26 cellular contexts compared by ENCODE assay signal in the genomic region with DNA sequence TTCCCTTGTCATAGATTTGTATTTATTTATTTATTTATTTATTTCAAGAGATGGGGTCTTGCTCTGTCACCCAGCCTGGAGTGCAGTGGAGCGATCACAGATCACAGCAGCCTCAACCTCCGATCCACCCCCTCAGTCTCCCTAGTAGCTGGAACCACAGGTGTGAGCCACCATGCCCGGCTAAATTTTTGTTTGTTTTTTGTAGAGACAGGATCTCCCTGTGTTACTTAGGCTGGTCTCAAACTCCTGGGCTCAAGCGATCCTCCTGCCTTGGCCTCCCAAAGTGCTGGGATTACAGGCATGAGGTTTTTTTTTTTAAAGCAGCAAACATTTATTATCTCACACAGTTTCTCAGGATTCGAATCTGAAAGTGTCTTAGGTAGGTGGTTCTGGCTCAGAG. TPM values are rescaled to one million over a fixed set of nuclear protein-coding genes. Genes with fewer than 3 reads are reported as not detected.
DNase-seq lines count a peak whose midpoint lies in the region; ATAC-seq, FAIRE-seq and TF ChIP-seq lines count a peak whose summit lies in the region.
"Had no signal": no experiment of that assay in that cellular context is flagged by ENCODE, and none has a peak within 500 bp of the region (broad histone marks: within the 10 kb centered on the region; RNA-seq: fewer than 3 reads in every experiment).

No MANE protein-coding gene starts in this region.

- intact Hi-C loops in activated CD4-positive, alpha-beta T cell treated with anti-CD3 and anti-CD28 coated beads for 36 hours (cut with DNase I, micrococcal nuclease) = no loop called here
- intact Hi-C loops in activated CD4-positive, alpha-beta T cell treated with anti-CD3 and anti-CD28 coated beads, Interleukin-2, amount 10 ng/mL, durations not matched to agents 24 days and 14 days (cut with micrococcal nuclease) = no loop called here

- TF ChIP-seq CTCF in HFFc6 (IDR thresholded peaks at IDR 0.05) (no peak), RWPE2 (IDR thresholded peaks at IDR 0.05; ENCODE audit: poor library complexity, severe bottlenecking) (no peak), keratinocyte (optimal IDR thresholded peaks at IDR 0.05 in 1 of 3, IDR thresholded peaks at IDR 0.05 in 1 of 3, conservative IDR thresholded peaks at IDR 0.05 in 1 of 3; ENCODE audit: extremely low read depth in 1 of 3, insufficient read depth in 2 of 3, low read length in 3 of 3) (no peak)

- TF ChIP-seq POLR2A in GM18505 (IDR thresholded peaks at IDR 0.05; ENCODE audit: borderline replicate concordance, extremely low read depth, insufficient read depth, insufficient read length) = no peak

- H3K9me3 Mint-ChIP-seq in activated CD4-positive, alpha-beta T cell treated with anti-CD3 and anti-CD28 coated beads for 36 hours (ENCODE audit: low read depth) = no peaks in the 10 kb centered on the region
- H3K9me3 Mint-ChIP-seq in activated CD4-positive, alpha-beta T cell treated with anti-CD3 and anti-CD28 coated beads, Interleukin-2, amount 10 ng/mL, durations not matched to agents 24 days and 14 days = no peaks in the 10 kb centered on the region
- H3K9me3 Mint-ChIP-seq in HFFc6 = no peaks in the 10 kb centered on the region
- H3K9me3 Mint-ChIP-seq: activated B cell treated with CpG ODN at 0.5 μM for 24 hours; activated CD4-positive, alpha-beta memory T cell treated with anti-CD3 and anti-CD28 coated beads, Interleukin-2, amount 10 ng/mL, durations not matched to agents 7 days and 5 days; activated naive CD4-positive, alpha-beta T cell treated with anti-CD3 and anti-CD28 coated beads, Interleukin-2, amount 10 ng/mL, durations not matched to agents 7 days and 5 days; CD14-positive monocyte; central memory CD8-positive, alpha-beta T cell; natural killer cell treated with Interleukin-12 subunit alpha and Interleukin-12 subunit beta and Interleukin-15 and Interleukin-18, amount 100 ng/mL, for 72 hours had no signal

- dilution Hi-C loops in keratinocyte (cut with MboI; ENCODE audit: extremely low pct_ligation_motif_present, low sequenced_read_pairs) = no loop called here

- H3K27ac ChIP-seq in RWPE2 (ENCODE audit: poor library complexity, severe bottlenecking) = no peak overlapping the region
- H3K27ac ChIP-seq in keratinocyte (ENCODE audit: control insufficient read depth, insufficient read depth, low read length) = no peak overlapping the region
- H3K27ac ChIP-seq: SJCRH30 had no signal

- peaks cover 5% of the 10 kb centered on the region for H3K36me3 ChIP-seq in RWPE2 (ENCODE audit: low read depth)
- H3K36me3 ChIP-seq in keratinocyte (ENCODE audit: control insufficient read depth in 2 of 2, extremely low read depth in 1 of 2, insufficient read depth in 2 of 2, low read length in 2 of 2) = peaks cover 1 to 5% of the 10 kb centered on the region in 2 experiments
- H3K36me3 ChIP-seq: SJCRH30 had no signal

- no peaks in the 10 kb centered on the region for H3K36me3 Mint-ChIP-seq in activated CD4-positive, alpha-beta T cell treated with anti-CD3 and anti-CD28 coated beads for 36 hours (ENCODE audit: low read depth)
- H3K36me3 Mint-ChIP-seq in activated CD4-positive, alpha-beta T cell treated with anti-CD3 and anti-CD28 coated beads, Interleukin-2, amount 10 ng/mL, durations not matched to agents 24 days and 14 days (ENCODE audit: low read depth) = no peaks in the 10 kb centered on the region
- H3K36me3 Mint-ChIP-seq in HFFc6 (ENCODE audit: low read depth) = no peaks in the 10 kb centered on the region
- H3K36me3 Mint-ChIP-seq: CD14-positive monocyte; natural killer cell treated with Interleukin-12 subunit alpha and Interleukin-12 subunit beta and Interleukin-15 and Interleukin-18, amount 100 ng/mL, for 72 hours had no signal

- H3K9me3 ChIP-seq in RWPE2 (ENCODE audit: severe bottlenecking) (no peaks in the 10 kb centered on the region), keratinocyte (ENCODE audit: control insufficient read depth, low read depth, low read length) (no peaks in the 10 kb centered on the region)
- H3K9me3 ChIP-seq: SJCRH30 had no signal

- H3K27ac Mint-ChIP-seq in activated CD4-positive, alpha-beta T cell treated with anti-CD3 and anti-CD28 coated beads for 36 hours = no peak overlapping the region
- no peak overlapping the region for H3K27ac Mint-ChIP-seq in activated CD4-positive, alpha-beta T cell treated with anti-CD3 and anti-CD28 coated beads, Interleukin-2, amount 10 ng/mL, durations not matched to agents 24 days and 14 days
- H3K27ac Mint-ChIP-seq in HFFc6 = 0 out of 2 replicates have a peak overlapping the region, but pooled peaks have one; percentile 22
- H3K27ac Mint-ChIP-seq: activated B cell treated with CpG ODN at 0.5 μM for 24 hours; activated CD4-positive, alpha-beta memory T cell treated with anti-CD3 and anti-CD28 coated beads, Interleukin-2, amount 10 ng/mL, durations not matched to agents 7 days and 5 days; activated naive CD4-positive, alpha-beta T cell treated with anti-CD3 and anti-CD28 coated beads, Interleukin-2, amount 10 ng/mL, durations not matched to agents 7 days and 5 days; CD14-positive monocyte; natural killer cell treated with Interleukin-12 subunit alpha and Interleukin-12 subunit beta and Interleukin-15 and Interleukin-18, amount 100 ng/mL, for 72 hours had no signal

- no peaks in the 10 kb centered on the region for H3K27me3 Mint-ChIP-seq in activated CD4-positive, alpha-beta T cell treated with anti-CD3 and anti-CD28 coated beads for 36 hours
- H3K27me3 Mint-ChIP-seq in activated CD4-positive, alpha-beta T cell treated with anti-CD3 and anti-CD28 coated beads, Interleukin-2, amount 10 ng/mL, durations not matched to agents 24 days and 14 days = no peaks in the 10 kb centered on the region
- no peaks in the 10 kb centered on the region for H3K27me3 Mint-ChIP-seq in HFFc6 (ENCODE audit: insufficient read depth)
- H3K27me3 Mint-ChIP-seq: activated B cell treated with CpG ODN at 0.5 μM for 24 hours; activated CD4-positive, alpha-beta memory T cell treated with anti-CD3 and anti-CD28 coated beads, Interleukin-2, amount 10 ng/mL, durations not matched to agents 7 days and 5 days; activated naive CD4-positive, alpha-beta T cell treated with anti-CD3 and anti-CD28 coated beads, Interleukin-2, amount 10 ng/mL, durations not matched to agents 7 days and 5 days; central memory CD8-positive, alpha-beta T cell; natural killer cell treated with Interleukin-12 subunit alpha and Interleukin-12 subunit beta and Interleukin-15 and Interleukin-18, amount 100 ng/mL, for 72 hours had no signal

- H2AFZ ChIP-seq in keratinocyte (ENCODE audit: control insufficient read depth, low read length) = no peak overlapping the region

- FAIRE-seq in keratinocyte (lab: Jason Lieb, UNC) = no peak
- FAIRE-seq: frontal cortex, urothelium cell line had no signal

- H3K4me3 ChIP-seq in RWPE2 (ENCODE audit: severe bottlenecking) (peak overlapping the region; percentile 90), keratinocyte (ENCODE audit: control insufficient read depth in 2 of 3, extremely low read depth in 1 of 3, insufficient read depth in 2 of 3, low read depth in 1 of 3, low read length in 3 of 3) (no peak overlapping the region)
- H3K4me3 ChIP-seq: SJCRH30 had no signal

- peaks cover 35% of the 10 kb centered on the region for H3K4me1 Mint-ChIP-seq in activated CD4-positive, alpha-beta T cell treated with anti-CD3 and anti-CD28 coated beads for 36 hours
- peaks cover 35% of the 10 kb centered on the region for H3K4me1 Mint-ChIP-seq in activated CD4-positive, alpha-beta T cell treated with anti-CD3 and anti-CD28 coated beads, Interleukin-2, amount 10 ng/mL, durations not matched to agents 24 days and 14 days
- peaks cover 32% of the 10 kb centered on the region for H3K4me1 Mint-ChIP-seq in HFFc6 (ENCODE audit: low read depth)

- no peaks in the 10 kb centered on the region for H4K20me1 ChIP-seq in keratinocyte (ENCODE audit: control insufficient read depth, extremely low read depth, insufficient read depth, low read length)

- H3K27me3 ChIP-seq in RWPE2 (ENCODE audit: insufficient read depth, poor library complexity, severe bottlenecking) (no peaks in the 10 kb centered on the region), keratinocyte (ENCODE audit: control insufficient read depth, extremely low read depth, insufficient read depth, low read length) (no peaks in the 10 kb centered on the region)
- H3K27me3 ChIP-seq: SJCRH30 had no signal

- peak overlapping the region; percentile 98 for H3K4me2 ChIP-seq in keratinocyte (ENCODE audit: control insufficient read depth, extremely low read depth, insufficient read depth, low read depth, low read length)

- DNase-seq in activated CD4-positive, alpha-beta T cell treated with anti-CD3 and anti-CD28 coated beads for 36 hours = peak; percentile 15
- DNase-seq in activated CD4-positive, alpha-beta T cell treated with anti-CD3 and anti-CD28 coated beads, Interleukin-2, amount 10 ng/mL, durations not matched to agents 24 days and 14 days = no peak
- DNase-seq in HFFc6 (no peak), RWPE2 (ENCODE audit: low spot score) (no peak), keratinocyte (ENCODE audit: low read depth, low spot score) (no peak)
- DNase-seq: activated B cell treated with CpG ODN at 0.5 μM for 24 hours; activated CD4-positive, alpha-beta memory T cell treated with anti-CD3 and anti-CD28 coated beads, Interleukin-2, amount 10 ng/mL, durations not matched to agents 7 days and 5 days; activated naive CD4-positive, alpha-beta T cell treated with anti-CD3 and anti-CD28 coated beads, Interleukin-2, amount 10 ng/mL, durations not matched to agents 7 days and 5 days; activated T-cell treated with anti-CD3 and anti-CD28 coated beads, Interleukin-2, amount 50 U/mL, for 1 hour; aorta; GDM1; kidney glomerular epithelial cell; NCI-H1694 treated with DMSO at 0.1 percent for 48 hours; NCI-H69; SJCRH30; stimulated activated CD4-positive, alpha-beta T cell treated with anti-CD3 and anti-CD28 coated beads, Interleukin-15, amount 100 ng/mL, for 24 hours; substantia nigra had no signal

- no peaks in the 10 kb centered on the region for H3K9me1 ChIP-seq in keratinocyte (ENCODE audit: control insufficient read depth, extremely low read depth, insufficient read depth, low read length)

- peaks cover 34% of the 10 kb centered on the region for H3K79me2 ChIP-seq in keratinocyte (ENCODE audit: control insufficient read depth, insufficient read depth, low read length)

- no peak overlapping the region for H3K4me3 Mint-ChIP-seq in activated CD4-positive, alpha-beta T cell treated with anti-CD3 and anti-CD28 coated beads for 36 hours
- H3K4me3 Mint-ChIP-seq in activated CD4-positive, alpha-beta T cell treated with anti-CD3 and anti-CD28 coated beads, Interleukin-2, amount 10 ng/mL, durations not matched to agents 24 days and 14 days = no peak overlapping the region
- H3K4me3 Mint-ChIP-seq in HFFc6 = peak overlapping the region; percentile 61
- H3K4me3 Mint-ChIP-seq: activated CD4-positive, alpha-beta memory T cell treated with anti-CD3 and anti-CD28 coated beads, Interleukin-2, amount 10 ng/mL, durations not matched to agents 7 days and 5 days; activated naive CD4-positive, alpha-beta T cell treated with anti-CD3 and anti-CD28 coated beads, Interleukin-2, amount 10 ng/mL, durations not matched to agents 7 days and 5 days; CD14-positive monocyte; central memory CD8-positive, alpha-beta T cell; natural killer cell treated with Interleukin-12 subunit alpha and Interleukin-12 subunit beta and Interleukin-15 and Interleukin-18, amount 100 ng/mL, for 72 hours had no signal

- POLR2A ChIA-PET in activated CD4-positive, alpha-beta T cell treated with anti-CD3 and anti-CD28 coated beads for 36 hours (lab: Charles Lee) = no interaction called here

- H3K9ac ChIP-seq in keratinocyte (ENCODE audit: control insufficient read depth, extremely low read depth, insufficient read depth, low read length) = no peak overlapping the region

- no peak for ATAC-seq in activated CD4-positive, alpha-beta T cell treated with anti-CD3 and anti-CD28 coated beads for 36 hours
- ATAC-seq in RWPE2 (ENCODE audit: low read depth) (no peak), GM18505 (IDR thresholded peaks at IDR 0.05; ENCODE audit: unreplicated experiment) (no peak), HG03045 (IDR thresholded peaks at IDR 0.05; ENCODE audit: unreplicated experiment) (no peak), HG02759 (IDR thresholded peaks at IDR 0.05; ENCODE audit: unreplicated experiment) (no peak)
- ATAC-seq: natural killer cell treated with Interleukin-12 subunit alpha and Interleukin-12 subunit beta and Interleukin-15 and Interleukin-18, amount 100 ng/mL, for 72 hours; sciatic nerve had no signal

- CTCF ChIA-PET in activated CD4-positive, alpha-beta T cell treated with anti-CD3 and anti-CD28 coated beads for 36 hours (lab: Charles Lee) = no interaction called here

- H3K4me1 ChIP-seq in RWPE2 (ENCODE audit: insufficient read depth, poor library complexity, severe bottlenecking) = peaks cover 17% of the 10 kb centered on the region
- H3K4me1 ChIP-seq in keratinocyte (ENCODE audit: control insufficient read depth, extremely low read depth, insufficient read depth, low read length) = peaks cover 22% of the 10 kb centered on the region

RNA-seq across cellular contexts. Expression of a gene that starts 2.5 kb away (rescaled TPM):
- total RNA-seq in activated CD4-positive, alpha-beta T cell treated with anti-CD3 and anti-CD28 coated beads for 36 hours = 10 to 100 TPM in 1 of 2 experiments, 1 to 10 TPM in 1; 9.7 to 10.5 TPM
- 10.2 and 11.3 TPM in 2 replicates for total RNA-seq in activated CD4-positive, alpha-beta T cell treated with anti-CD3 and anti-CD28 coated beads, Interleukin-2, amount 10 ng/mL, durations not matched to agents 24 days and 14 days
- total RNA-seq in HFFc6 (2021; fragmentation: NEBNext Ultra II Directional; extraction: Animal tissue kit (Norgen Biotek cat#: 25700)) = 10 to 100 TPM in 3 of 6 experiments, 1 to 10 TPM in 3; 9.4 to 12.6 (median 10.2) TPM
- polyA plus RNA-seq in keratinocyte = 4.7 to 7.3 TPM (median 4.8 TPM) in 3 replicates
- 2.1 TPM for polyA plus RNA-seq in keratinocyte (2011; ENCODE audit: low read depth)
- polyA plus RNA-seq in keratinocyte (2011; cell fraction: cytosol; rRNA removed) = 2.8 and 5.1 TPM in 2 replicates
- 11.5 and 12.7 TPM in 2 replicates for polyA plus RNA-seq in keratinocyte (2011; cell fraction: nucleus; rRNA removed)
- 3.2 TPM in 2 replicates for polyA plus RNA-seq in keratinocyte (2012; ENCODE audit: low replicate concordance)
- polyA minus RNA-seq in keratinocyte = 4.9 to 17.5 TPM (median 11.1 TPM) in 3 replicates
- polyA minus RNA-seq in keratinocyte (2011; cell fraction: cytosol; rRNA and poly(A)+ RNA removed) = 6.3 TPM
- polyA minus RNA-seq in keratinocyte (2011; cell fraction: nucleus; rRNA and poly(A)+ RNA removed) = 9.8 and 18.8 TPM in 2 replicates
